ENCODE assay signal across 19 cellular contexts in the genomic region with DNA sequence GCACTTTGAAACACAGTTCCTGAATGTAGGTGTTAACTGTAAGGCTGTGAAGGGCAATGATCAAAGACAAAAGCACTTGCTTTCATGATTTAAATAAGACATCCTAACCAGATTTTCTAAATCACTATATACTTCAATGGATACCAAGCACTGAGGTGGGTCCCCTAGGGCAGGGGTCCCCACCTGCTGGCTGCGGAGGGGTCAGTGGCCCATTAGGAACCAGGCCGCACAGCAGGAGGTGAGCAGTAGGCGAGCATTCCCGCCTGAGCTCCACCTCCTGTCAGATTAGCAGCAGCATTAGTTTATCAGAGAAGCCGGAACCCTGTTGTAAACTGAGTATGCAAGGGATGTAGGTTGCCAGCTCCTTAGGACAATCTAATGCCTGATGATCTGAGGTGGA. TPM values are rescaled to one million over a fixed set of nuclear protein-coding genes. Genes with fewer than 3 reads are reported as not detected.
DNase-seq lines count a peak whose midpoint lies in the region; ATAC-seq, FAIRE-seq and TF ChIP-seq lines count a peak whose summit lies in the region.
"Had no signal": no experiment of that assay in that cellular context is flagged by ENCODE, and none has a peak within 500 bp of the region (broad histone marks: within the 10 kb centered on the region; RNA-seq: fewer than 3 reads in every experiment).

No MANE protein-coding gene starts in this region.

- intact Hi-C loops in CD14-positive monocyte (cut with micrococcal nuclease) = no loop called here
- intact Hi-C loops in Calu3 (cut with micrococcal nuclease; ENCODE audit: unreplicated experiment) = loop anchor here (5.0 kb wide), 1 partner anchor 140 kb away; no protein-coding TSS in a partner anchor

- TF ChIP-seq CTCF in CD14-positive monocyte (IDR thresholded peaks at IDR 0.05) = no peak
- TF ChIP-seq CTCF in Calu3 (IDR thresholded peaks at IDR 0.05; ENCODE audit: unreplicated experiment) = no peak
- TF ChIP-seq CTCF in osteoblast (IDR thresholded peaks at IDR 0.05; ENCODE audit: extremely low read depth, low read depth, low read length) = no peak

- H3K4me2 ChIP-seq in osteoblast (ENCODE audit: insufficient read depth, low read length) = no peak overlapping the region

- H3K27ac ChIP-seq in osteoblast (ENCODE audit: low read depth, low read length) = peak overlapping the region; percentile 20
- H3K27ac ChIP-seq: C4-2B, prostate gland had no signal

- H3K4me1 Mint-ChIP-seq in CD14-positive monocyte (peaks cover 85% of the 10 kb centered on the region), Calu3 (ENCODE audit: low read depth, unreplicated experiment) (peaks cover 51% of the 10 kb centered on the region)
- peaks cover 89% of the 10 kb centered on the region for H3K4me1 Mint-ChIP-seq in central memory CD8-positive, alpha-beta T cell

- H2AFZ ChIP-seq in osteoblast (ENCODE audit: low read length) = no peak overlapping the region

- peaks cover 25% of the 10 kb centered on the region for H3K36me3 ChIP-seq in osteoblast (ENCODE audit: insufficient read depth, low read length)
- H3K36me3 ChIP-seq: adrenal gland, prostate gland had no signal

- no peak overlapping the region for H3K4me3 Mint-ChIP-seq in CD14-positive monocyte
- peak overlapping the region; percentile 28 for H3K4me3 Mint-ChIP-seq in Calu3 (ENCODE audit: low read depth, unreplicated experiment)
- H3K4me3 Mint-ChIP-seq in central memory CD8-positive, alpha-beta T cell = peak overlapping the region; percentile 40

- H4K20me1 ChIP-seq in osteoblast (ENCODE audit: insufficient read depth, low read length) = peaks cover 93% of the 10 kb centered on the region

- H3K27me3 Mint-ChIP-seq in CD14-positive monocyte (ENCODE audit: low read depth in 3 of 3) (no peaks in the 10 kb centered on the region), Calu3 (ENCODE audit: unreplicated experiment) (no peaks in the 10 kb centered on the region)
- H3K27me3 Mint-ChIP-seq in central memory CD8-positive, alpha-beta T cell = no peaks in the 10 kb centered on the region

- no TSS peak for BruUV-seq in Calu3 (replicated peaks; lab: Mats Ljungman, UMichigan)

- H3K9me3 ChIP-seq in osteoblast (ENCODE audit: low read depth, low read length) = no peaks in the 10 kb centered on the region
- H3K9me3 ChIP-seq: adrenal gland, prostate gland had no signal

- peaks cover 14 to 22% of the 10 kb centered on the region in 2 donors for H3K36me3 Mint-ChIP-seq in CD14-positive monocyte
- H3K36me3 Mint-ChIP-seq in Calu3 (ENCODE audit: insufficient read depth, unreplicated experiment) = peaks cover 92% of the 10 kb centered on the region
- peaks cover 21% of the 10 kb centered on the region for H3K36me3 Mint-ChIP-seq in central memory CD8-positive, alpha-beta T cell (ENCODE audit: insufficient read depth)

- peaks cover 100% of the 10 kb centered on the region for H3K79me2 ChIP-seq in osteoblast (ENCODE audit: insufficient read depth, low read length)

- H3K4me3 ChIP-seq in osteoblast (ENCODE audit: insufficient read depth, low read length) = no peak overlapping the region
- H3K4me3 ChIP-seq: adrenal gland, HAP-1, prostate gland had no signal

- H3K9me3 Mint-ChIP-seq in CD14-positive monocyte = peaks cover 0 to 6% (median 0%) of the 10 kb centered on the region in 7 donors
- H3K9me3 Mint-ChIP-seq in Calu3 (ENCODE audit: low read depth, unreplicated experiment) = peaks cover 3% of the 10 kb centered on the region
- H3K9me3 Mint-ChIP-seq in central memory CD8-positive, alpha-beta T cell = no peaks in the 10 kb centered on the region

- ATAC-seq in central memory CD8-positive, alpha-beta T cell (replicated peaks; ENCODE audit: extremely low read depth, poor library complexity, severe bottlenecking) = no peak

- peaks cover 52% of the 10 kb centered on the region for H3K4me1 ChIP-seq in osteoblast (ENCODE audit: insufficient read depth, low read length)

- CTCF ChIA-PET in Calu3 (lab: Charles Lee) = no interaction called here

- H3K27me3 ChIP-seq in osteoblast (ENCODE audit: insufficient read depth, low read length) = no peaks in the 10 kb centered on the region
- H3K27me3 ChIP-seq: adrenal gland had no signal

- TF ChIP-seq POLR2A in erythroblast (IDR thresholded peaks at IDR 0.05; ENCODE audit: low read length) (no peak), H54 (IDR thresholded peaks at IDR 0.05; ENCODE audit: low read depth, low read length) (no peak)

- H3K27ac Mint-ChIP-seq in CD14-positive monocyte (peak overlapping the region in 5 of 7 donors; percentile 13 to 78 (median 58)), Calu3 (ENCODE audit: unreplicated experiment) (no peak overlapping the region)
- no peak overlapping the region for H3K27ac Mint-ChIP-seq in central memory CD8-positive, alpha-beta T cell (ENCODE audit: low read depth)

- DNase-seq in CD14-positive monocyte (ENCODE audit: low spot score) = no peak
- DNase-seq in Calu3 = no peak
- DNase-seq in central memory CD8-positive, alpha-beta T cell (ENCODE audit: low spot score in 2 of 2) = no peak
- DNase-seq in osteoblast (ENCODE audit: insufficient read length, low spot score, missing footprints) = no peak
- no peak for DNase-seq in nucleus accumbens (lab: John Stamatoyannopoulos, UW)
- DNase-seq in HK-2 (ENCODE audit: unreplicated experiment) = no peak
- DNase-seq in erythroblast (lab: John Stamatoyannopoulos, UW) = no peak
- DNase-seq in H54 (ENCODE audit: insufficient read length, low spot score) = no peak
- DNase-seq: activated CD8-positive, alpha-beta memory T cell treated with anti-CD3 and anti-CD28 coated beads for 24 hours; adrenal gland; GDM1; midbrain; MM.1S; NCI-H82; stimulated activated CD4-positive, alpha-beta T cell treated with anti-CD3 and anti-CD28 coated beads, Interleukin-2, amount 100 ng/mL, for 24 hours had no signal

- FAIRE-seq in H54 (lab: Jason Lieb, UNC) = no peak
- FAIRE-seq: colon had no signal

RNA-seq across cellular contexts. Expression of gene NFE2L2, which starts 7.1 kb away (rescaled TPM):
- 10 to 100 TPM; 38.7 to 51.6 TPM for polyA plus RNA-seq in CD14-positive monocyte
- 118 and 128 TPM in 2 replicates for total RNA-seq in Calu3 (2022)
- 84.3 and 91.9 TPM in 2 replicates for total RNA-seq in osteoblast

RNA-seq across cellular contexts. Expression of gene HNRNPA3, which starts 44.9 kb away (rescaled TPM):
- polyA plus RNA-seq in CD14-positive monocyte = 10 to 100 TPM; 26.5 to 43.0 TPM
- 212 and 234 TPM in 2 replicates for total RNA-seq in Calu3 (2022)
- total RNA-seq in osteoblast = 19.7 and 21.4 TPM in 2 replicates

Comparison
In these comparisons a context has a peak if more than half of its experiments do, and no peak if none do; other contexts are left out.
1. H3K27ac Mint-ChIP-seq: peak in CD14-positive monocyte (5 of 7); none in Calu3 (single experiment) and central memory CD8-positive, alpha-beta T cell (single experiment).
2. H3K4me3 Mint-ChIP-seq: peak in Calu3 (single experiment) and central memory CD8-positive, alpha-beta T cell (single experiment); none in CD14-positive monocyte (0 of 2).